Comparison of ENCODE assay signal across 1 cellular context in the genomic region with DNA sequence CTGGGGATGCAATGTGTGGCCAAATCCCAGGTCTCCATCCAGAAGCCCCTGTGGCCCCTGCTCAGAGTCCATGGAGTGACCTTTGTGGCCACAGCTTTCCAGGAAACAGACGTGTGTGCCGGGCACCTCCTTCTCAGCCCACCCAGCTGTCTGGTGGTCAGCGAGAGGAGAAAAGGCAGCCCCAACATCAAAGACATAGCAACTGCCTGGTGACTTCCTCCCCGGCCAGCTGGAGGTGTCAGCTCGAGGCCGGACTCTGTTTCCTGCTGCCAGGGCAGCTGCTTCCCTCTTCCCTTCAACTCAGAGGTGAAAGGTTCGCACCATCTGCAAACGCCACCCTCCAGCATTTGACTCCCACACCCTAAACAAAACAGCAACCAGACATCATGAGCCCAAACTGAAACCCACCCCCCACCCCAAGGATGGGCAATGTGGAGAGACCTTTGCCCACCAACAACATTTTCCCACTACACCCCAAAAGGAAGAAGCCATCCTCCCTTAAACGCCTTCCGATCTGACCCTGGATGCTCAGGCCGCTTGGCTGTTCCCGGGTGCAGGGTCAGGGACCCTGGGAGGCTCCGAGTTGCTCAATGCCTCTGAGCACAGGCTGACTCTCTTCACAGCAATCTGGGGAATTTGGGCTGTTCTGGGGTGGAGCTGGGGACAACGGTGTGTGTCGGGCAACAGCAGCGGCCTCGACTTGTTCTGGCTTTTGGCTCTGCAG.
TF ChIP-seq lines count a peak whose summit lies in the region.

No MANE protein-coding gene starts in this region.

TF ChIP-seq in HepG2, 621 proteins besides CTCF, POLR2A, EP300 and RAD21 (continued from another document and continues in another):
- TF ChIP-seq, protein P1, sequence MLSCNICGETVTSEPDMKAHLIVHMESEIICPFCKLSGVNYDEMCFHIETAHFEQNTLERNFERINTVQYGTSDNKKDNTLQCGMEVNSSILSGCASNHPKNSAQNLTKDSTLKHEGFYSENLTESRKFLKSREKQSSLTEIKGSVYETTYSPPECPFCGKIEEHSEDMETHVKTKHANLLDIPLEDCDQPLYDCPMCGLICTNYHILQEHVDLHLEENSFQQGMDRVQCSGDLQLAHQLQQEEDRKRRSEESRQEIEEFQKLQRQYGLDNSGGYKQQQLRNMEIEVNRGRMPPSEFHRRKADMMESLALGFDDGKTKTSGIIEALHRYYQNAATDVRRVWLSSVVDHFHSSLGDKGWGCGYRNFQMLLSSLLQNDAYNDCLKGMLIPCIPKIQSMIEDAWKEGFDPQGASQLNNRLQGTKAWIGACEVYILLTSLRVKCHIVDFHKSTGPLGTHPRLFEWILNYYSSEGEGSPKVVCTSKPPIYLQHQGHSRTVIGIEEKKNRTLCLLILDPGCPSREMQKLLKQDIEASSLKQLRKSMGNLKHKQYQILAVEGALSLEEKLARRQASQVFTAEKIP (CRISPR knock-in tag; IDR thresholded peaks at IDR 0.05; ENCODE audit: borderline replicate concordance) = no peak
- TF ChIP-seq ZNF530 (CRISPR knock-in tag; IDR thresholded peaks at IDR 0.05; ENCODE audit: low read depth) (no peak), CCAR2 (optimal IDR thresholded peaks at IDR 0.05; ENCODE audit: low read depth, low read length) (no peak), ZNF264 (CRISPR knock-in tag; IDR thresholded peaks at IDR 0.05) (no peak), KLF11 (CRISPR knock-in tag; IDR thresholded peaks at IDR 0.05) (no peak), KLF12 (CRISPR knock-in tag; IDR thresholded peaks at IDR 0.05; ENCODE audit: borderline replicate concordance) (no peak), ZNF83 (CRISPR knock-in tag; IDR thresholded peaks at IDR 0.05; ENCODE audit: borderline replicate concordance) (no peak), ZNF333 (CRISPR knock-in tag; IDR thresholded peaks at IDR 0.05; ENCODE audit: borderline replicate concordance) (no peak), SIX1 (CRISPR knock-in tag; IDR thresholded peaks at IDR 0.05; ENCODE audit: borderline replicate concordance) (no peak), ZFP36L2 (CRISPR knock-in tag; IDR thresholded peaks at IDR 0.05) (no peak), HNRNPLL (IDR thresholded peaks at IDR 0.05; ENCODE audit: low read depth, low read length, poor library complexity, severe bottlenecking) (no peak), NBN (conservative IDR thresholded peaks at IDR 0.05) (no peak), ZNF841 (CRISPR knock-in tag; IDR thresholded peaks at IDR 0.05; ENCODE audit: borderline replicate concordance) (no peak), ZNF776 (CRISPR knock-in tag; IDR thresholded peaks at IDR 0.05) (no peak), ZBTB7A (CRISPR knock-in tag; IDR thresholded peaks at IDR 0.05) (0 out of 2 replicates have a peak, but pooled peaks have one; percentile 79), ZNF142 (CRISPR knock-in tag; IDR thresholded peaks at IDR 0.05) (no peak), ZNF180 (CRISPR knock-in tag; IDR thresholded peaks at IDR 0.05; ENCODE audit: borderline replicate concordance, low read depth) (no peak), MEIS2 (CRISPR knock-in tag; IDR thresholded peaks at IDR 0.05) (peak; percentile 61; the same call in 1 of the 2 replicates), FOSL1 (CRISPR knock-in tag; IDR thresholded peaks at IDR 0.05; ENCODE audit: borderline replicate concordance) (0 out of 2 replicates have a peak, but pooled peaks have one; percentile 23), ATF2 (CRISPR knock-in tag; IDR thresholded peaks at IDR 0.05) (no peak), ZNF550 (CRISPR knock-in tag; IDR thresholded peaks at IDR 0.05; ENCODE audit: borderline replicate concordance) (no peak), PCBP1 (IDR thresholded peaks at IDR 0.05; ENCODE audit: borderline replicate concordance, low read depth, low read length) (no peak), KAT2B (IDR thresholded peaks at IDR 0.05; ENCODE audit: borderline replicate concordance, low read depth, low read length) (no peak), TBX2 (CRISPR knock-in tag; IDR thresholded peaks at IDR 0.05; ENCODE audit: borderline replicate concordance) (peak; percentile 96; the same call in 1 of the 2 replicates), ZNF740 (CRISPR knock-in tag; IDR thresholded peaks at IDR 0.05) (no peak), LCORL (IDR thresholded peaks at IDR 0.05) (no peak), LCORL (CRISPR knock-in tag; IDR thresholded peaks at IDR 0.05) (peak; percentile 81), ZSCAN22 (CRISPR knock-in tag; IDR thresholded peaks at IDR 0.05) (no peak), PHB2 (IDR thresholded peaks at IDR 0.05; ENCODE audit: partially characterized antibody) (no peak)
- TF ChIP-seq, protein P2, sequence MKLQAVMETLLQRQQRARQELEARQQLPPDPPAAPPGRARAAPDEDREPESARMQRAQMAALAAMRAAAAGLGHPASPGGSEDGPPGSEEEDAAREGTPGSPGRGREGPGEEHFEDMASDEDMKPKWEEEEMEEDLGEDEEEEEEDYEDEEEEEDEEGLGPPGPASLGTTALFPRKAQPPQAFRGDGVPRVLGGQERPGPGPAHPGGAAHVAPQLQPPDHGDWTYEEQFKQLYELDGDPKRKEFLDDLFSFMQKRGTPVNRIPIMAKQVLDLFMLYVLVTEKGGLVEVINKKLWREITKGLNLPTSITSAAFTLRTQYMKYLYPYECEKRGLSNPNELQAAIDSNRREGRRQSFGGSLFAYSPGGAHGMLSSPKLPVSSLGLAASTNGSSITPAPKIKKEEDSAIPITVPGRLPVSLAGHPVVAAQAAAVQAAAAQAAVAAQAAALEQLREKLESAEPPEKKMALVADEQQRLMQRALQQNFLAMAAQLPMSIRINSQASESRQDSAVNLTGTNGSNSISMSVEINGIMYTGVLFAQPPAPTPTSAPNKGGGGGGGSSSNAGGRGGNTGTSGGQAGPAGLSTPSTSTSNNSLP (IDR thresholded peaks at IDR 0.05; ENCODE audit: low read depth, low read length) = no peak
- TF ChIP-seq, protein P3, sequence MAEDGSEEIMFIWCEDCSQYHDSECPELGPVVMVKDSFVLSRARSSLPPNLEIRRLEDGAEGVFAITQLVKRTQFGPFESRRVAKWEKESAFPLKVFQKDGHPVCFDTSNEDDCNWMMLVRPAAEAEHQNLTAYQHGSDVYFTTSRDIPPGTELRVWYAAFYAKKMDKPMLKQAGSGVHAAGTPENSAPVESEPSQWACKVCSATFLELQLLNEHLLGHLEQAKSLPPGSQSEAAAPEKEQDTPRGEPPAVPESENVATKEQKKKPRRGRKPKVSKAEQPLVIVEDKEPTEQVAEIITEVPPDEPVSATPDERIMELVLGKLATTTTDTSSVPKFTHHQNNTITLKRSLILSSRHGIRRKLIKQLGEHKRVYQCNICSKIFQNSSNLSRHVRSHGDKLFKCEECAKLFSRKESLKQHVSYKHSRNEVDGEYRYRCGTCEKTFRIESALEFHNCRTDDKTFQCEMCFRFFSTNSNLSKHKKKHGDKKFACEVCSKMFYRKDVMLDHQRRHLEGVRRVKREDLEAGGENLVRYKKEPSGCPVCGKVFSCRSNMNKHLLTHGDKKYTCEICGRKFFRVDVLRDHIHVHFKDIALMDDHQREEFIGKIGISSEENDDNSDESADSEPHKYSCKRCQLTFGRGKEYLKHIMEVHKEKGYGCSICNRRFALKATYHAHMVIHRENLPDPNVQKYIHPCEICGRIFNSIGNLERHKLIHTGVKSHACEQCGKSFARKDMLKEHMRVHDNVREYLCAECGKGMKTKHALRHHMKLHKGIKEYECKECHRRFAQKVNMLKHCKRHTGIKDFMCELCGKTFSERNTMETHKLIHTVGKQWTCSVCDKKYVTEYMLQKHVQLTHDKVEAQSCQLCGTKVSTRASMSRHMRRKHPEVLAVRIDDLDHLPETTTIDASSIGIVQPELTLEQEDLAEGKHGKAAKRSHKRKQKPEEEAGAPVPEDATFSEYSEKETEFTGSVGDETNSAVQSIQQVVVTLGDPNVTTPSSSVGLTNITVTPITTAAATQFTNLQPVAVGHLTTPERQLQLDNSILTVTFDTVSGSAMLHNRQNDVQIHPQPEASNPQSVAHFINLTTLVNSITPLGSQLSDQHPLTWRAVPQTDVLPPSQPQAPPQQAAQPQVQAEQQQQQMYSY (CRISPR knock-in tag; IDR thresholded peaks at IDR 0.05) = no peak
- TF ChIP-seq, protein P4, sequence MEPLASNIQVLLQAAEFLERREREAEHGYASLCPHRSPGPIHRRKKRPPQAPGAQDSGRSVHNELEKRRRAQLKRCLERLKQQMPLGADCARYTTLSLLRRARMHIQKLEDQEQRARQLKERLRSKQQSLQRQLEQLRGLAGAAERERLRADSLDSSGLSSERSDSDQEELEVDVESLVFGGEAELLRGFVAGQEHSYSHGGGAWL (CRISPR knock-in tag; IDR thresholded peaks at IDR 0.05) = peak; percentile 27; the same call in 1 of the 2 replicates
- TF ChIP-seq, protein P5, sequence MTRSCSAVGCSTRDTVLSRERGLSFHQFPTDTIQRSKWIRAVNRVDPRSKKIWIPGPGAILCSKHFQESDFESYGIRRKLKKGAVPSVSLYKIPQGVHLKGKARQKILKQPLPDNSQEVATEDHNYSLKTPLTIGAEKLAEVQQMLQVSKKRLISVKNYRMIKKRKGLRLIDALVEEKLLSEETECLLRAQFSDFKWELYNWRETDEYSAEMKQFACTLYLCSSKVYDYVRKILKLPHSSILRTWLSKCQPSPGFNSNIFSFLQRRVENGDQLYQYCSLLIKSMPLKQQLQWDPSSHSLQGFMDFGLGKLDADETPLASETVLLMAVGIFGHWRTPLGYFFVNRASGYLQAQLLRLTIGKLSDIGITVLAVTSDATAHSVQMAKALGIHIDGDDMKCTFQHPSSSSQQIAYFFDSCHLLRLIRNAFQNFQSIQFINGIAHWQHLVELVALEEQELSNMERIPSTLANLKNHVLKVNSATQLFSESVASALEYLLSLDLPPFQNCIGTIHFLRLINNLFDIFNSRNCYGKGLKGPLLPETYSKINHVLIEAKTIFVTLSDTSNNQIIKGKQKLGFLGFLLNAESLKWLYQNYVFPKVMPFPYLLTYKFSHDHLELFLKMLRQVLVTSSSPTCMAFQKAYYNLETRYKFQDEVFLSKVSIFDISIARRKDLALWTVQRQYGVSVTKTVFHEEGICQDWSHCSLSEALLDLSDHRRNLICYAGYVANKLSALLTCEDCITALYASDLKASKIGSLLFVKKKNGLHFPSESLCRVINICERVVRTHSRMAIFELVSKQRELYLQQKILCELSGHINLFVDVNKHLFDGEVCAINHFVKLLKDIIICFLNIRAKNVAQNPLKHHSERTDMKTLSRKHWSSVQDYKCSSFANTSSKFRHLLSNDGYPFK (CRISPR knock-in tag; IDR thresholded peaks at IDR 0.05; ENCODE audit: borderline replicate concordance) = peak; percentile 16; the same call in 1 of the 2 replicates
- TF ChIP-seq, protein P6, sequence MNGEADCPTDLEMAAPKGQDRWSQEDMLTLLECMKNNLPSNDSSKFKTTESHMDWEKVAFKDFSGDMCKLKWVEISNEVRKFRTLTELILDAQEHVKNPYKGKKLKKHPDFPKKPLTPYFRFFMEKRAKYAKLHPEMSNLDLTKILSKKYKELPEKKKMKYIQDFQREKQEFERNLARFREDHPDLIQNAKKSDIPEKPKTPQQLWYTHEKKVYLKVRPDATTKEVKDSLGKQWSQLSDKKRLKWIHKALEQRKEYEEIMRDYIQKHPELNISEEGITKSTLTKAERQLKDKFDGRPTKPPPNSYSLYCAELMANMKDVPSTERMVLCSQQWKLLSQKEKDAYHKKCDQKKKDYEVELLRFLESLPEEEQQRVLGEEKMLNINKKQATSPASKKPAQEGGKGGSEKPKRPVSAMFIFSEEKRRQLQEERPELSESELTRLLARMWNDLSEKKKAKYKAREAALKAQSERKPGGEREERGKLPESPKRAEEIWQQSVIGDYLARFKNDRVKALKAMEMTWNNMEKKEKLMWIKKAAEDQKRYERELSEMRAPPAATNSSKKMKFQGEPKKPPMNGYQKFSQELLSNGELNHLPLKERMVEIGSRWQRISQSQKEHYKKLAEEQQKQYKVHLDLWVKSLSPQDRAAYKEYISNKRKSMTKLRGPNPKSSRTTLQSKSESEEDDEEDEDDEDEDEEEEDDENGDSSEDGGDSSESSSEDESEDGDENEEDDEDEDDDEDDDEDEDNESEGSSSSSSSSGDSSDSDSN (CRISPR knock-in tag; IDR thresholded peaks at IDR 0.05) = peak; percentile 49
